In the genomic region with DNA sequence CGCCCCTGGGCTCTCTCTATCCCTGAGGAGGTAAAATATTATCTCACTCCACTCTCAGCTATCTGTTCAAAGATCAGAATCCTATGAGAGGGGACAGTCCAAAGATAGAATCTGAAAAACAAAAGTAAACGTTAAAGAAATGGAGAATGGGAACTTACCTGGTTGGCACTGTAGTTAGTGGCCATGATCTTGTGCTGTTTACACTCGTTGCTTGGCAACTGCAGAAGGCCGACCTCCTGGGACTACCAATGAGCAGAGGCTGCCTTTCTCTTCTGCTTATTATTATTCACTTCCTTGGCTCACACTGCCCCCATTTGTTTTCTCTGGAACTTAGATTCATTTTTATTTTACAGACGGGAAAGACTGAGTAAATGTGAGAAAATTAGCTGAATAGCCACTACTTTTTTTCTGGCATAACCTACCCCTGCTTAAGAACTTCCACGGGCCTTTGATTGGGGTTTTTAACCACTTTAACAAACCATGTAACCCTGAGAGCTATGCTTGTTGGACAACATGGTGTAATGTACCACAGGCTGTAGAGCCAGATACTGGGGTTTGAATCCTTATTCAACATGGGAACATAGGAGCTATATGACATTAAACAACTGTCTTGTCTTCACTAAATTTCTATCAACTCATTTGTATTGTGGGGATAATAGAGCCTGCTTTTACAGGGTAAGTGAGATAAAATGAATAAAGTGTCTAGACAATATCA, we compare ENCODE assay signal across 8 cellular contexts. TPM values are rescaled to one million over a fixed set of nuclear protein-coding genes. Genes with fewer than 3 reads are reported as not detected.
DNase-seq lines count a peak whose midpoint lies in the region; ATAC-seq, FAIRE-seq and TF ChIP-seq lines count a peak whose summit lies in the region.

A gene with protein sequence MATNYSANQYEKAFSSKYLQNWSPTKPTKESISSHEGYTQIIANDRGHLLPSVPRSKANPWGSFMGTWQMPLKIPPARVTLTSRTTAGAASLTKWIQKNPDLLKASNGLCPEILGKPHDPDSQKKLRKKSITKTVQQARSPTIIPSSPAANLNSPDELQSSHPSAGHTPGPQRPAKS (minus strand): TSS at position 193 of the 715 bp plus-strand sequence. CDS start 8 bp downstream, at position 185.

- peak within 1 kb of the TSS; percentile 61 for H3K9ac ChIP-seq in HepG2 (ENCODE audit: insufficient read depth, low read depth, low read length)

- peaks cover 1 to 27% of the 10 kb centered on the region in 2 experiments for H3K36me3 ChIP-seq in HepG2 (replicated peaks in 1 of 2; ENCODE audit: control insufficient read depth in 1 of 2, insufficient read depth in 2 of 2, low read length in 2 of 2)

- no TSS peak for BruUV-seq in HepG2 (replicated peaks; lab: Mats Ljungman, UMichigan)

- H3K27ac ChIP-seq in HepG2 (ENCODE audit: extremely low read length, insufficient read depth, low read length) (peak within 1 kb of the TSS; percentile 73), substantia nigra (ENCODE audit: low read depth, low read length, poor library complexity, severe bottlenecking) (peak within 1 kb of the TSS; percentile 46)

- POLR2A ChIA-PET in HepG2 (lab: Yijun Ruan, JAX) = interaction anchor here (1.1 to 1.5 kb wide), 6 partner anchors 22 to 169 kb away, joined by 3 to 8 read pairs (median 6); a partner anchor contains a TSS

- H3K27me3 ChIP-seq in HepG2 (ENCODE audit: control insufficient read depth in 1 of 2, insufficient read depth in 2 of 2, low read length in 2 of 2) = no peaks in the 10 kb centered on the region

- peak; percentile 67 for TF ChIP-seq CTCF in HepG2 (CRISPR knock-in tag; IDR thresholded peaks at IDR 0.05)

- peak; percentile 87 for FAIRE-seq in HepG2 (lab: Jason Lieb, UNC)

- peak in 1 of 2 experiments; percentile 11; a peak in 1 of 4 replicates for TF ChIP-seq POLR2A in HepG2 (IDR thresholded peaks at IDR 0.05; ENCODE audit: insufficient read depth in 1 of 2, low read depth in 2 of 2, low read length in 2 of 2)

- H3K4me2 ChIP-seq in HepG2 (ENCODE audit: low read depth, low read length) = peak within 1 kb of the TSS; percentile 50

- H3K9me3 ChIP-seq in HepG2 (ENCODE audit: low read length) = no peaks in the 10 kb centered on the region

- no peak within 1 kb of the TSS for H2AFZ ChIP-seq in HepG2 (ENCODE audit: low read length)

- intact Hi-C loops in HepG2 (cut with micrococcal nuclease; ENCODE audit: unreplicated experiment) = no loop called here

- peak; percentile 73 for DNase-seq in AG08396 (ENCODE audit: low spot score)
- DNase-seq in NCI-H1436 treated with DMSO at 0.1 percent for 48 hours (lab: John Stamatoyannopoulos, UW) = peak; percentile 34
- peak; percentile 22 for DNase-seq in T-helper 9 cell
- peak; percentile 86 for DNase-seq in dermis blood vessel endothelial cell
- peak; percentile 90 for DNase-seq in HepG2 (ENCODE audit: low spot score)
- DNase-seq in substantia nigra (lab: John Stamatoyannopoulos, UW) = peak in 37 of 49 donors; percentile 8 to 88 (median 46)

- CTCF ChIA-PET in HepG2 (lab: Yijun Ruan, JAX; ENCODE audit: low intra/inter-chr PET ratio, low total read pairs) = interaction anchor here (1.2 to 1.7 kb wide), 2 partner anchors 14 to 141 kb away, joined by 3 to 4 read pairs; no protein-coding TSS in a partner anchor

- in situ Hi-C loops in HepG2 (cut with HindIII; ENCODE audit: extremely low pct_ligation_motif_present, low pct_unique_long_range_greater_than_20kb) = no loop called here

- ATAC-seq in GM18502 (IDR thresholded peaks at IDR 0.05; ENCODE audit: poor library complexity, unreplicated experiment) (peak; percentile 94), HG02884 (IDR thresholded peaks at IDR 0.05; ENCODE audit: unreplicated experiment) (peak; percentile 93), HepG2 (peak; percentile 99)

- H3K4me3 ChIP-seq in HepG2 (replicated peaks in 1 of 3; ENCODE audit: insufficient read depth in 1 of 3, low read depth in 2 of 3, low read length in 3 of 3) = no peak within 1 kb of the TSS

- H4K20me1 ChIP-seq in HepG2 (ENCODE audit: insufficient read depth, low read length) = no peaks in the 10 kb centered on the region

- peak; percentile 27; the same call in 1 of the 2 replicates for TF ChIP-seq RAD21 in HepG2 (CRISPR knock-in tag; IDR thresholded peaks at IDR 0.05)

- WGBS in HepG2 (ENCODE audit: low lambda C conversion rate) = 20% methylated on average over 6 of the region's 6 CpGs

- H3K79me2 ChIP-seq in HepG2 (ENCODE audit: insufficient read depth, low read length) = no peaks in the 10 kb centered on the region

- peaks cover 23% of the 10 kb centered on the region for H3K4me1 ChIP-seq in HepG2 (ENCODE audit: insufficient read depth, low read length)

- TF ChIP-seq EP300 in HepG2 (IDR thresholded peaks at IDR 0.05; ENCODE audit: low read depth in 2 of 2, low read length in 2 of 2) (no peak), HepG2 (CRISPR knock-in tag; IDR thresholded peaks at IDR 0.05; ENCODE audit: borderline replicate concordance) (no peak)

TF ChIP-seq in HepG2, 621 proteins besides CTCF, POLR2A, EP300 and RAD21 (continues in another document):
- TF ChIP-seq TBL1XR1 (IDR thresholded peaks at IDR 0.05; ENCODE audit: borderline replicate concordance, low read length, partially characterized antibody) (peak; percentile 13), ZNF12 (CRISPR knock-in tag; IDR thresholded peaks at IDR 0.05) (no peak), GATAD2A (CRISPR knock-in tag; IDR thresholded peaks at IDR 0.05) (peak; percentile 27; the same call in 1 of the 2 replicates)
- TF ChIP-seq, protein P1, sequence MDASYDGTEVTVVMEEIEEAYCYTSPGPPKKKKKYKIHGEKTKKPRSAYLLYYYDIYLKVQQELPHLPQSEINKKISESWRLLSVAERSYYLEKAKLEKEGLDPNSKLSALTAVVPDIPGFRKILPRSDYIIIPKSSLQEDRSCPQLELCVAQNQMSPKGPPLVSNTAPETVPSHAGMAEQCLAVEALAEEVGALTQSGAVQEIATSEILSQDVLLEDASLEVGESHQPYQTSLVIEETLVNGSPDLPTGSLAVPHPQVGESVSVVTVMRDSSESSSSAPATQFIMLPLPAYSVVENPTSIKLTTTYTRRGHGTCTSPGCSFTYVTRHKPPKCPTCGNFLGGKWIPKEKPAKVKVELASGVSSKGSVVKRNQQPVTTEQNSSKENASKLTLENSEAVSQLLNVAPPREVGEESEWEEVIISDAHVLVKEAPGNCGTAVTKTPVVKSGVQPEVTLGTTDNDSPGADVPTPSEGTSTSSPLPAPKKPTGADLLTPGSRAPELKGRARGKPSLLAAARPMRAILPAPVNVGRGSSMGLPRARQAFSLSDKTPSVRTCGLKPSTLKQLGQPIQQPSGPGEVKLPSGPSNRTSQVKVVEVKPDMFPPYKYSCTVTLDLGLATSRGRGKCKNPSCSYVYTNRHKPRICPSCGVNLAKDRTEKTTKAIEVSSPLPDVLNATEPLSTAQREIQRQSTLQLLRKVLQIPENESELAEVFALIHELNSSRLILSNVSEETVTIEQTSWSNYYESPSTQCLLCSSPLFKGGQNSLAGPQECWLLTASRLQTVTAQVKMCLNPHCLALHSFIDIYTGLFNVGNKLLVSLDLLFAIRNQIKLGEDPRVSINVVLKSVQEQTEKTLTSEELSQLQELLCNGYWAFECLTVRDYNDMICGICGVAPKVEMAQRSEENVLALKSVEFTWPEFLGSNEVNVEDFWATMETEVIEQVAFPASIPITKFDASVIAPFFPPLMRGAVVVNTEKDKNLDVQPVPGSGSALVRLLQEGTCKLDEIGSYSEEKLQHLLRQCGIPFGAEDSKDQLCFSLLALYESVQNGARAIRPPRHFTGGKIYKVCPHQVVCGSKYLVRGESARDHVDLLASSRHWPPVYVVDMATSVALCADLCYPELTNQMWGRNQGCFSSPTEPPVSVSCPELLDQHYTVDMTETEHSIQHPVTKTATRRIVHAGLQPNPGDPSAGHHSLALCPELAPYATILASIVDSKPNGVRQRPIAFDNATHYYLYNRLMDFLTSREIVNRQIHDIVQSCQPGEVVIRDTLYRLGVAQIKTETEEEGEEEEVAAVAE (CRISPR knock-in tag; IDR thresholded peaks at IDR 0.05; ENCODE audit: borderline replicate concordance) = 0 out of 2 replicates have a peak, but pooled peaks have one; percentile 28
- TF ChIP-seq, protein P2, sequence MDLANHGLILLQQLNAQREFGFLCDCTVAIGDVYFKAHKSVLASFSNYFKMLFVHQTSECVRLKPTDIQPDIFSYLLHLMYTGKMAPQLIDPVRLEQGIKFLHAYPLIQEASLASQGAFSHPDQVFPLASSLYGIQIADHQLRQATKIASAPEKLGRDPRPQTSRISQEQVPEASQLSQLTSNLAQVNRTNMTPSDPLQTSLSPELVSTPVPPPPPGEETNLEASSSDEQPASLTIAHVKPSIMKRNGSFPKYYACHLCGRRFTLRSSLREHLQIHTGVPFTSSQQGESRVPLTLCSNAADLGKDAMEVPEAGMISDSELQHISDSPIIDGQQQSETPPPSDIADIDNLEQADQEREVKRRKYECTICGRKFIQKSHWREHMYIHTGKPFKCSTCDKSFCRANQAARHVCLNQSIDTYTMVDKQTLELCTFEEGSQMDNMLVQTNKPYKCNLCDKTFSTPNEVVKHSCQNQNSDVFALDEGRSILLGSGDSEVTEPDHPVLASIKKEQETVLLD (CRISPR knock-in tag; IDR thresholded peaks at IDR 0.05; ENCODE audit: low read depth) = no peak

RNA-seq across cellular contexts. Expression of the gene that starts here (rescaled TPM):
- total RNA-seq in dermis blood vessel endothelial cell (not detected in 2 replicates), HepG2 (2016; rRNA removed; fragmentation: Illumina TruSeq; extraction: Trizol) (not detected in 2 replicates)
- not detected in 2 replicates for total RNA-seq in HepG2 (2016; cell fraction: cytosol; rRNA removed; fragmentation: Illumina TruSeq; extraction: Trizol; ENCODE audit: low read depth)
- not detected in 2 replicates for total RNA-seq in HepG2 (2016; cell fraction: insoluble cytoplasmic fraction; rRNA removed; fragmentation: Illumina TruSeq; extraction: Trizol)
- total RNA-seq in HepG2 (2016; cell fraction: membrane; rRNA removed; fragmentation: Illumina TruSeq; extraction: Trizol) = not detected in 2 replicates
- not detected in 2 replicates for total RNA-seq in HepG2 (2016; cell fraction: nucleus; rRNA removed; fragmentation: Illumina TruSeq; extraction: Trizol)
- not detected in 2 replicates for polyA plus RNA-seq in HepG2 (2011; rRNA removed)
- polyA plus RNA-seq in HepG2 (2011; cell fraction: cytosol; rRNA removed) = not detected in 2 replicates
- polyA plus RNA-seq in HepG2 (2011; cell fraction: nucleus; rRNA removed) = not detected in 2 replicates
- not detected in 2 replicates for polyA plus RNA-seq in HepG2 (2012)
- not detected in 2 replicates for polyA plus RNA-seq in HepG2 (2016; cell fraction: cytosol; fragmentation: Illumina TruSeq; extraction: Trizol; ENCODE audit: low read depth)
- polyA plus RNA-seq in HepG2 (2016; cell fraction: insoluble cytoplasmic fraction; fragmentation: Illumina TruSeq; extraction: Trizol; ENCODE audit: low read depth) = not detected in 2 replicates
- not detected in 2 replicates for polyA plus RNA-seq in HepG2 (2016; cell fraction: membrane; fragmentation: Illumina TruSeq; extraction: Trizol; ENCODE audit: low read depth)
- polyA plus RNA-seq in HepG2 (2016; cell fraction: nucleus; fragmentation: Illumina TruSeq; extraction: Trizol; ENCODE audit: insufficient read depth, low read depth) = not detected in 2 replicates
- polyA minus RNA-seq in HepG2 (2011; rRNA and poly(A)+ RNA removed; ENCODE audit: low replicate concordance) = not detected in 2 replicates
- polyA minus RNA-seq in HepG2 (2011; cell fraction: cytosol; rRNA and poly(A)+ RNA removed) = not detected in 2 replicates
- polyA minus RNA-seq in HepG2 (2011; cell fraction: nucleus; rRNA and poly(A)+ RNA removed) = not detected in 2 replicates

Comparison
In these comparisons a context has a peak if more than half of its experiments do, and no peak if none do; other contexts are left out.
1. Peak in DNase-seq in dermis blood vessel endothelial cell; RNA of the gene not detected or under 1 TPM.
2. Peak in DNase-seq, ATAC-seq, H3K27ac ChIP-seq, H3K9ac ChIP-seq and H3K4me2 ChIP-seq in HepG2; RNA of the gene not detected or under 1 TPM.
3. DNase-seq: peak in every context shown above with its lines; median percentile 90 in HepG2; 86 in dermis blood vessel endothelial cell; 73 in AG08396; 46 in substantia nigra; 34 in NCI-H1436 treated with DMSO at 0.1 percent for 48 hours; 22 in T-helper 9 cell.